Comparison of ENCODE assay signal across 1 cellular context in the genomic region with DNA sequence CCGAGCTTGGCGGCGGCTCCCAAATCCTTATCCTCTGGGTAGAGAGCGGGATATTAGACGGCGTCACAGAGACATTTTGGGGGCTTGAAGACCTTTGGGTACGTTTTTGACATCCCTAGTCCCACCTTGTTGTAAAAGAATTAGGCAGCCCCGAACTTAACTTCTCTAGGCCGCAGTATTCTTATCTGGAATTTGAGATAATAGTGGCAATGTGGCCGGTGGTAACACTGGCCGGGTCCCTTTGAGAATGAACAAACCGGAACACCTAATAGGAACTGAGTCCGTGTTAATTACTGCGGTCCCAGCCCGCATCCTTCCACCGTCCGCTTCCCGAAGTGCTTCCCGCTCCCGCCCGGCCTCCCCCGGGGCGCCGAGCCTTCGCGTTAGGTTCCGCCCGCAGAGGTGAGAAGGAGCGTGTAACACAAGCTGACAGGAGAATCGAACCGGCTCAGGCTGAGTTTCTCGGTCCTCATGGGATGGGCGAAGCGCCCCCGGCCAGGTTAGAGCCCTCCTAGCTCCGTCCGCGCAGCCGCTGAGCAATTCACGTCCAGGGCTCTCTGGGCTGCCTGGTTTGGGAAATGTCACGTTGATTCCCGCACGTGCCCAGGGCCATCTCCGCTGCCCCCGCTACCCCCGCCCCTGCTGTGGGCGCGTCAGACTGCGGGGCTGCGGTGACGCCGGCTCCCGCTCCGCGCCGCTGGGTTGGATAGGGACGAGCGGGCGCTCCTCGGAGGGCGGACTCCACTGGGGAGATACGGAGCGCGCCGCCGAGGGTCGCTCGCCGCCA.
TF ChIP-seq lines count a peak whose summit lies in the region.

No MANE protein-coding gene starts in this region.

TF ChIP-seq in H1, 55 proteins besides CTCF, POLR2A, EP300 and RAD21:
- TF ChIP-seq BRCA1 (IDR thresholded peaks at IDR 0.05; ENCODE audit: low read depth, low read length) (no peak), JUND (IDR thresholded peaks at IDR 0.05; ENCODE audit: low read length) (no peak), TAF7 (optimal IDR thresholded peaks at IDR 0.05; ENCODE audit: borderline replicate concordance, low read depth, low read length) (no peak), SUZ12 (IDR thresholded peaks at IDR 0.05; ENCODE audit: low read length) (peak; percentile 62), YY1 (IDR thresholded peaks at IDR 0.05; ENCODE audit: low read depth, low read length) (no peak), BCL11A (IDR thresholded peaks at IDR 0.05; ENCODE audit: low read depth in 2 of 2, low read length in 2 of 2) (no peak), RNF2 (IDR thresholded peaks at IDR 0.05; ENCODE audit: borderline replicate concordance, low read depth, low read length, missing control alignments, poor library complexity, severe bottlenecking) (no peak), KDM4A (IDR thresholded peaks at IDR 0.05; ENCODE audit: low read depth, low read length, severe bottlenecking) (peak; percentile 84), PHF8 (conservative IDR thresholded peaks at IDR 0.05; ENCODE audit: low read depth, low read length) (no peak), NRF1 (IDR thresholded peaks at IDR 0.05; ENCODE audit: low read depth, low read length) (no peak), ZNF274 (IDR thresholded peaks at IDR 0.05; ENCODE audit: borderline replicate concordance, extremely low read depth, low read length) (no peak), JUN (IDR thresholded peaks at IDR 0.05; ENCODE audit: low read depth, low read length) (no peak), HDAC2 (IDR thresholded peaks at IDR 0.05; ENCODE audit: borderline replicate concordance in 1 of 2, low read depth in 2 of 2, low read length in 2 of 2) (no peak; a peak in 1 of 4 replicates), ASH2L (IDR thresholded peaks at IDR 0.05; ENCODE audit: low read length) (no peak), CTBP2 (IDR thresholded peaks at IDR 0.05; ENCODE audit: borderline replicate concordance, insufficient read depth, insufficient read length, low read length) (no peak), RBBP5 (IDR thresholded peaks at IDR 0.05; ENCODE audit: borderline replicate concordance, low read depth, low read length) (peak; percentile 27; the same call in 1 of the 2 replicates), KDM1A (IDR thresholded peaks at IDR 0.05; ENCODE audit: borderline replicate concordance, low read length) (peak; percentile 15; the same call in 1 of the 2 replicates), EZH2 (IDR thresholded peaks at IDR 0.05; ENCODE audit: low read depth, low read length, severe bottlenecking) (peak; percentile 52), BACH1 (IDR thresholded peaks at IDR 0.05; ENCODE audit: low read length) (no peak), HDAC6 (IDR thresholded peaks at IDR 0.05; ENCODE audit: low read depth, low read length) (no peak), RFX5 (IDR thresholded peaks at IDR 0.05; ENCODE audit: borderline replicate concordance, low read depth, low read length) (no peak), CREB1 (IDR thresholded peaks at IDR 0.05) (peak; percentile 83)
- TF ChIP-seq, protein P1, sequence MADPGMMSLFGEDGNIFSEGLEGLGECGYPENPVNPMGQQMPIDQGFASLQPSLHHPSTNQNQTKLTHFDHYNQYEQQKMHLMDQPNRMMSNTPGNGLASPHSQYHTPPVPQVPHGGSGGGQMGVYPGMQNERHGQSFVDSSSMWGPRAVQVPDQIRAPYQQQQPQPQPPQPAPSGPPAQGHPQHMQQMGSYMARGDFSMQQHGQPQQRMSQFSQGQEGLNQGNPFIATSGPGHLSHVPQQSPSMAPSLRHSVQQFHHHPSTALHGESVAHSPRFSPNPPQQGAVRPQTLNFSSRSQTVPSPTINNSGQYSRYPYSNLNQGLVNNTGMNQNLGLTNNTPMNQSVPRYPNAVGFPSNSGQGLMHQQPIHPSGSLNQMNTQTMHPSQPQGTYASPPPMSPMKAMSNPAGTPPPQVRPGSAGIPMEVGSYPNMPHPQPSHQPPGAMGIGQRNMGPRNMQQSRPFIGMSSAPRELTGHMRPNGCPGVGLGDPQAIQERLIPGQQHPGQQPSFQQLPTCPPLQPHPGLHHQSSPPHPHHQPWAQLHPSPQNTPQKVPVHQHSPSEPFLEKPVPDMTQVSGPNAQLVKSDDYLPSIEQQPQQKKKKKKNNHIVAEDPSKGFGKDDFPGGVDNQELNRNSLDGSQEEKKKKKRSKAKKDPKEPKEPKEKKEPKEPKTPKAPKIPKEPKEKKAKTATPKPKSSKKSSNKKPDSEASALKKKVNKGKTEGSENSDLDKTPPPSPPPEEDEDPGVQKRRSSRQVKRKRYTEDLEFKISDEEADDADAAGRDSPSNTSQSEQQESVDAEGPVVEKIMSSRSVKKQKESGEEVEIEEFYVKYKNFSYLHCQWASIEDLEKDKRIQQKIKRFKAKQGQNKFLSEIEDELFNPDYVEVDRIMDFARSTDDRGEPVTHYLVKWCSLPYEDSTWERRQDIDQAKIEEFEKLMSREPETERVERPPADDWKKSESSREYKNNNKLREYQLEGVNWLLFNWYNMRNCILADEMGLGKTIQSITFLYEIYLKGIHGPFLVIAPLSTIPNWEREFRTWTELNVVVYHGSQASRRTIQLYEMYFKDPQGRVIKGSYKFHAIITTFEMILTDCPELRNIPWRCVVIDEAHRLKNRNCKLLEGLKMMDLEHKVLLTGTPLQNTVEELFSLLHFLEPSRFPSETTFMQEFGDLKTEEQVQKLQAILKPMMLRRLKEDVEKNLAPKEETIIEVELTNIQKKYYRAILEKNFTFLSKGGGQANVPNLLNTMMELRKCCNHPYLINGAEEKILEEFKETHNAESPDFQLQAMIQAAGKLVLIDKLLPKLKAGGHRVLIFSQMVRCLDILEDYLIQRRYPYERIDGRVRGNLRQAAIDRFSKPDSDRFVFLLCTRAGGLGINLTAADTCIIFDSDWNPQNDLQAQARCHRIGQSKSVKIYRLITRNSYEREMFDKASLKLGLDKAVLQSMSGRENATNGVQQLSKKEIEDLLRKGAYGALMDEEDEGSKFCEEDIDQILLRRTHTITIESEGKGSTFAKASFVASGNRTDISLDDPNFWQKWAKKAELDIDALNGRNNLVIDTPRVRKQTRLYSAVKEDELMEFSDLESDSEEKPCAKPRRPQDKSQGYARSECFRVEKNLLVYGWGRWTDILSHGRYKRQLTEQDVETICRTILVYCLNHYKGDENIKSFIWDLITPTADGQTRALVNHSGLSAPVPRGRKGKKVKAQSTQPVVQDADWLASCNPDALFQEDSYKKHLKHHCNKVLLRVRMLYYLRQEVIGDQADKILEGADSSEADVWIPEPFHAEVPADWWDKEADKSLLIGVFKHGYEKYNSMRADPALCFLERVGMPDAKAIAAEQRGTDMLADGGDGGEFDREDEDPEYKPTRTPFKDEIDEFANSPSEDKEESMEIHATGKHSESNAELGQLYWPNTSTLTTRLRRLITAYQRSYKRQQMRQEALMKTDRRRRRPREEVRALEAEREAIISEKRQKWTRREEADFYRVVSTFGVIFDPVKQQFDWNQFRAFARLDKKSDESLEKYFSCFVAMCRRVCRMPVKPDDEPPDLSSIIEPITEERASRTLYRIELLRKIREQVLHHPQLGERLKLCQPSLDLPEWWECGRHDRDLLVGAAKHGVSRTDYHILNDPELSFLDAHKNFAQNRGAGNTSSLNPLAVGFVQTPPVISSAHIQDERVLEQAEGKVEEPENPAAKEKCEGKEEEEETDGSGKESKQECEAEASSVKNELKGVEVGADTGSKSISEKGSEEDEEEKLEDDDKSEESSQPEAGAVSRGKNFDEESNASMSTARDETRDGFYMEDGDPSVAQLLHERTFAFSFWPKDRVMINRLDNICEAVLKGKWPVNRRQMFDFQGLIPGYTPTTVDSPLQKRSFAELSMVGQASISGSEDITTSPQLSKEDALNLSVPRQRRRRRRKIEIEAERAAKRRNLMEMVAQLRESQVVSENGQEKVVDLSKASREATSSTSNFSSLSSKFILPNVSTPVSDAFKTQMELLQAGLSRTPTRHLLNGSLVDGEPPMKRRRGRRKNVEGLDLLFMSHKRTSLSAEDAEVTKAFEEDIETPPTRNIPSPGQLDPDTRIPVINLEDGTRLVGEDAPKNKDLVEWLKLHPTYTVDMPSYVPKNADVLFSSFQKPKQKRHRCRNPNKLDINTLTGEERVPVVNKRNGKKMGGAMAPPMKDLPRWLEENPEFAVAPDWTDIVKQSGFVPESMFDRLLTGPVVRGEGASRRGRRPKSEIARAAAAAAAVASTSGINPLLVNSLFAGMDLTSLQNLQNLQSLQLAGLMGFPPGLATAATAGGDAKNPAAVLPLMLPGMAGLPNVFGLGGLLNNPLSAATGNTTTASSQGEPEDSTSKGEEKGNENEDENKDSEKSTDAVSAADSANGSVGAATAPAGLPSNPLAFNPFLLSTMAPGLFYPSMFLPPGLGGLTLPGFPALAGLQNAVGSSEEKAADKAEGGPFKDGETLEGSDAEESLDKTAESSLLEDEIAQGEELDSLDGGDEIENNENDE (IDR thresholded peaks at IDR 0.05; ENCODE audit: insufficient replicate concordance, low read length) = no peak
- TF ChIP-seq, protein P2, sequence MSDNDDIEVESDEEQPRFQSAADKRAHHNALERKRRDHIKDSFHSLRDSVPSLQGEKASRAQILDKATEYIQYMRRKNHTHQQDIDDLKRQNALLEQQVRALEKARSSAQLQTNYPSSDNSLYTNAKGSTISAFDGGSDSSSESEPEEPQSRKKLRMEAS (IDR thresholded peaks at IDR 0.05) = peak; percentile 94
- TF ChIP-seq, protein P3, sequence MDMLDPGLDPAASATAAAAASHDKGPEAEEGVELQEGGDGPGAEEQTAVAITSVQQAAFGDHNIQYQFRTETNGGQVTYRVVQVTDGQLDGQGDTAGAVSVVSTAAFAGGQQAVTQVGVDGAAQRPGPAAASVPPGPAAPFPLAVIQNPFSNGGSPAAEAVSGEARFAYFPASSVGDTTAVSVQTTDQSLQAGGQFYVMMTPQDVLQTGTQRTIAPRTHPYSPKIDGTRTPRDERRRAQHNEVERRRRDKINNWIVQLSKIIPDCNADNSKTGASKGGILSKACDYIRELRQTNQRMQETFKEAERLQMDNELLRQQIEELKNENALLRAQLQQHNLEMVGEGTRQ (IDR thresholded peaks at IDR 0.05; ENCODE audit: low read length) = peak; percentile 25; the same call in 1 of the 2 replicates
